Comparison of ENCODE assay signal across 8 cellular contexts in genomic region chr7:611837-612236, GRCh38.
DNase-seq lines count a peak whose midpoint lies in the region; ATAC-seq and TF ChIP-seq lines count a peak whose summit lies in the region.
"Not testable (repeated sequence)": the region's sequence is repeated elsewhere in the genome, so short reads cannot be mapped to it uniquely, and the experiment has no call there.

No MANE protein-coding gene starts in this region.

- TF ChIP-seq POLR2A in spleen (IDR thresholded peaks at IDR 0.05): not testable (repeated sequence)

- H3K4me3 Mint-ChIP-seq in CD8-positive, alpha-beta T cell; activated CD8-positive, alpha-beta memory T cell treated with anti-CD3 and anti-CD28 coated beads, Interleukin-2, amount 10 ng/mL, durations not matched to agents 7 days and 5 days; central memory CD8-positive, alpha-beta T cell: not testable (repeated sequence)
- H3K4me3 Mint-ChIP-seq in T-helper 1 cell treated with Interleukin-12 subunit alpha and Interleukin-12 subunit beta and Interleukin-4 antibody, amounts not matched to agents 30 μg/mL and 1 μg/mL, for 36 hours: peak overlapping the region; percentile 22
- H3K4me3 Mint-ChIP-seq in activated naive CD8-positive, alpha-beta T cell: peak overlapping the region; percentile 83
- H3K4me3 Mint-ChIP-seq in naive thymus-derived CD4-positive, alpha-beta T cell: peak overlapping the region in 2 of 10 donors; percentile 19 to 76

- H3K36me3 Mint-ChIP-seq in CD8-positive, alpha-beta T cell; central memory CD8-positive, alpha-beta T cell (ENCODE audit: insufficient read depth): not testable (repeated sequence)
- H3K36me3 Mint-ChIP-seq in T-helper 1 cell treated with Interleukin-12 subunit alpha and Interleukin-12 subunit beta and Interleukin-4 antibody, amounts not matched to agents 30 μg/mL and 1 μg/mL, for 36 hours (ENCODE audit: low read depth): peaks cover 11% of the 10 kb centered on the region
- H3K36me3 Mint-ChIP-seq in activated CD8-positive, alpha-beta memory T cell treated with anti-CD3 and anti-CD28 coated beads, Interleukin-2, amount 10 ng/mL, durations not matched to agents 7 days and 5 days: peaks cover 13% of the 10 kb centered on the region
- peaks cover 15% of the 10 kb centered on the region for H3K36me3 Mint-ChIP-seq in activated naive CD8-positive, alpha-beta T cell
- peaks cover 0 to 12% (median 8%) of the 10 kb centered on the region in 5 donors for H3K36me3 Mint-ChIP-seq in naive thymus-derived CD4-positive, alpha-beta T cell

- H3K27me3 ChIP-seq in CD8-positive, alpha-beta T cell (ENCODE audit: insufficient read depth, low read length); naive thymus-derived CD4-positive, alpha-beta T cell (ENCODE audit: control insufficient read depth in 2 of 2, insufficient read depth in 2 of 2, low read length in 2 of 2); spleen (replicated peaks in 1 of 7); upper lobe of right lung: not testable (repeated sequence)

- WGBS in spleen, 5 donors: 81 to 100% (median 95%) methylated on average over 7 of the region's 7 CpGs

- H3K9me3 Mint-ChIP-seq in CD8-positive, alpha-beta T cell; T-helper 1 cell treated with Interleukin-12 subunit alpha and Interleukin-12 subunit beta and Interleukin-4 antibody, amounts not matched to agents 30 μg/mL and 1 μg/mL, for 36 hours; activated CD8-positive, alpha-beta memory T cell treated with anti-CD3 and anti-CD28 coated beads, Interleukin-2, amount 10 ng/mL, durations not matched to agents 7 days and 5 days (ENCODE audit: low read depth); activated naive CD8-positive, alpha-beta T cell (ENCODE audit: low read depth); central memory CD8-positive, alpha-beta T cell: not testable (repeated sequence)
- H3K9me3 Mint-ChIP-seq in naive thymus-derived CD4-positive, alpha-beta T cell: peaks cover 0 to 11% (median 0%) of the 10 kb centered on the region in 11 donors

- peak overlapping the region; percentile 98 for H3K27ac Mint-ChIP-seq in CD8-positive, alpha-beta T cell
- not testable (repeated sequence) for H3K27ac Mint-ChIP-seq in T-helper 1 cell treated with Interleukin-12 subunit alpha and Interleukin-12 subunit beta and Interleukin-4 antibody, amounts not matched to agents 30 μg/mL and 1 μg/mL, for 36 hours
- H3K27ac Mint-ChIP-seq in activated CD8-positive, alpha-beta memory T cell treated with anti-CD3 and anti-CD28 coated beads, Interleukin-2, amount 10 ng/mL, durations not matched to agents 7 days and 5 days: peak overlapping the region; percentile 2
- H3K27ac Mint-ChIP-seq in activated naive CD8-positive, alpha-beta T cell: peak overlapping the region; percentile 98
- peak overlapping the region; percentile 93 for H3K27ac Mint-ChIP-seq in central memory CD8-positive, alpha-beta T cell (ENCODE audit: low read depth)
- H3K27ac Mint-ChIP-seq in naive thymus-derived CD4-positive, alpha-beta T cell: peak overlapping the region; percentile 55 to 98 (median 92)

- H3K4me1 ChIP-seq in CD8-positive, alpha-beta T cell (ENCODE audit: insufficient read depth, low read length): peaks cover 87% of the 10 kb centered on the region
- H3K4me1 ChIP-seq in naive thymus-derived CD4-positive, alpha-beta T cell (ENCODE audit: control insufficient read depth in 2 of 2, insufficient read depth in 2 of 2, low read length in 2 of 2): peaks cover 12 to 57% of the 10 kb centered on the region in 2 donors
- H3K4me1 ChIP-seq in spleen: peaks cover 16 to 57% (median 42%) of the 10 kb centered on the region in 6 donors
- peaks cover 16% of the 10 kb centered on the region for H3K4me1 ChIP-seq in upper lobe of right lung

- H3K9me3 ChIP-seq in CD8-positive, alpha-beta T cell (ENCODE audit: low read length); naive thymus-derived CD4-positive, alpha-beta T cell (ENCODE audit: control insufficient read depth in 2 of 3, low read length in 3 of 3); spleen; upper lobe of right lung: not testable (repeated sequence)

- not testable (repeated sequence) for H3K27me3 Mint-ChIP-seq in CD8-positive, alpha-beta T cell (ENCODE audit: low read depth); T-helper 1 cell treated with Interleukin-12 subunit alpha and Interleukin-12 subunit beta and Interleukin-4 antibody, amounts not matched to agents 30 μg/mL and 1 μg/mL, for 36 hours (ENCODE audit: low read depth); activated CD8-positive, alpha-beta memory T cell treated with anti-CD3 and anti-CD28 coated beads, Interleukin-2, amount 10 ng/mL, durations not matched to agents 7 days and 5 days; activated naive CD8-positive, alpha-beta T cell; central memory CD8-positive, alpha-beta T cell; naive thymus-derived CD4-positive, alpha-beta T cell

- not testable (repeated sequence) for TF ChIP-seq CTCF in CD8-positive, alpha-beta T cell (IDR thresholded peaks at IDR 0.05); spleen (IDR thresholded peaks at IDR 0.05 in 8 of 11, conservative IDR thresholded peaks at IDR 0.05 in 3 of 11); upper lobe of right lung (IDR thresholded peaks at IDR 0.05)

- POLR2A ChIA-PET in CD8-positive, alpha-beta T cell (lab: Charles Lee): not testable (repeated sequence)
- POLR2A ChIA-PET in naive thymus-derived CD4-positive, alpha-beta T cell (lab: Charles Lee): interaction anchor here (0.6 kb wide), 2 partner anchors 51 to 110 kb away, joined by 4 read pairs; no protein-coding TSS in a partner anchor

- not testable (repeated sequence) for H3K4me3 ChIP-seq in CD8-positive, alpha-beta T cell (ENCODE audit: low read depth, low read length); naive thymus-derived CD4-positive, alpha-beta T cell (ENCODE audit: low read length); spleen; upper lobe of right lung

- peak overlapping the region; percentile 71 for H3K27ac ChIP-seq in CD8-positive, alpha-beta T cell (ENCODE audit: low read depth, low read length)
- not testable (repeated sequence) for H3K27ac ChIP-seq in naive thymus-derived CD4-positive, alpha-beta T cell (ENCODE audit: low read depth, low read length); upper lobe of right lung
- peak overlapping the region in 1 of 8 donors; percentile 69 for H3K27ac ChIP-seq in spleen

- CTCF ChIA-PET in CD8-positive, alpha-beta T cell (lab: Charles Lee); activated CD8-positive, alpha-beta memory T cell treated with anti-CD3 and anti-CD28 coated beads, Interleukin-2, amount 10 ng/mL, durations not matched to agents 7 days and 5 days (lab: Charles Lee): not testable (repeated sequence)
- CTCF ChIA-PET in naive thymus-derived CD4-positive, alpha-beta T cell (lab: Charles Lee): interaction anchor here (0.7 kb wide), 1 partner anchor 280 kb away, joined by 3 read pairs; no protein-coding TSS in a partner anchor

- peaks cover 82% of the 10 kb centered on the region for H3K4me1 Mint-ChIP-seq in CD8-positive, alpha-beta T cell (ENCODE audit: low read depth)
- peaks cover 21% of the 10 kb centered on the region for H3K4me1 Mint-ChIP-seq in T-helper 1 cell treated with Interleukin-12 subunit alpha and Interleukin-12 subunit beta and Interleukin-4 antibody, amounts not matched to agents 30 μg/mL and 1 μg/mL, for 36 hours (ENCODE audit: low read depth)
- H3K4me1 Mint-ChIP-seq in activated CD8-positive, alpha-beta memory T cell treated with anti-CD3 and anti-CD28 coated beads, Interleukin-2, amount 10 ng/mL, durations not matched to agents 7 days and 5 days: peaks cover 70% of the 10 kb centered on the region
- peaks cover 81% of the 10 kb centered on the region for H3K4me1 Mint-ChIP-seq in activated naive CD8-positive, alpha-beta T cell (ENCODE audit: low read depth)
- H3K4me1 Mint-ChIP-seq in central memory CD8-positive, alpha-beta T cell: peaks cover 30% of the 10 kb centered on the region
- H3K4me1 Mint-ChIP-seq in naive thymus-derived CD4-positive, alpha-beta T cell: peaks cover 31 to 94% (median 65%) of the 10 kb centered on the region in 7 donors

- ATAC-seq in CD8-positive, alpha-beta T cell; activated CD8-positive, alpha-beta memory T cell treated with anti-CD3 and anti-CD28 coated beads, Interleukin-2, amount 10 ng/mL, durations not matched to agents 7 days and 5 days; central memory CD8-positive, alpha-beta T cell (replicated peaks; ENCODE audit: extremely low read depth, poor library complexity, severe bottlenecking); naive thymus-derived CD4-positive, alpha-beta T cell; upper lobe of right lung: not testable (repeated sequence)

- intact Hi-C loops in CD8-positive, alpha-beta T cell (cut with DNase I, micrococcal nuclease): loop anchor here in 1 of 2 experiments (10.0 kb wide), 1 partner anchor 263 kb away; the partner anchor contains the start of gene GET4
- intact Hi-C loops in naive thymus-derived CD4-positive, alpha-beta T cell (cut with micrococcal nuclease): loop anchor here in 1 of 2 donors (10.0 kb wide), 1 partner anchor 203 kb away; no protein-coding TSS in a partner anchor
- intact Hi-C loops in spleen (cut with DNase I; ENCODE audit: low total_unique reads); upper lobe of right lung (cut with DNase I): not testable (repeated sequence)

- not testable (repeated sequence) for H3K36me3 ChIP-seq in CD8-positive, alpha-beta T cell (ENCODE audit: insufficient read depth, low read length); naive thymus-derived CD4-positive, alpha-beta T cell (ENCODE audit: control insufficient read depth in 2 of 3, insufficient read depth in 3 of 3, low read length in 3 of 3); spleen; upper lobe of right lung

- DNase-seq in CD8-positive, alpha-beta T cell; activated CD8-positive, alpha-beta memory T cell treated with anti-CD3 and anti-CD28 coated beads, Interleukin-2, amount 10 ng/mL, durations not matched to agents 7 days and 5 days; central memory CD8-positive, alpha-beta T cell (ENCODE audit: low spot score in 2 of 2); naive thymus-derived CD4-positive, alpha-beta T cell: not testable (repeated sequence)
- DNase-seq in spleen: peak; percentile 13
- peak; percentile 4 for DNase-seq in upper lobe of right lung
